Comparison of ENCODE assay signal across 1 cellular context in genomic region chr9:133348763-133349573, GRCh38.
TF ChIP-seq lines count a peak whose summit lies in the region.

No MANE protein-coding gene starts in this region.

TF ChIP-seq in GM23338, 12 proteins besides CTCF, POLR2A, EP300 and RAD21 (continued from another document):
- TF ChIP-seq, protein P1, sequence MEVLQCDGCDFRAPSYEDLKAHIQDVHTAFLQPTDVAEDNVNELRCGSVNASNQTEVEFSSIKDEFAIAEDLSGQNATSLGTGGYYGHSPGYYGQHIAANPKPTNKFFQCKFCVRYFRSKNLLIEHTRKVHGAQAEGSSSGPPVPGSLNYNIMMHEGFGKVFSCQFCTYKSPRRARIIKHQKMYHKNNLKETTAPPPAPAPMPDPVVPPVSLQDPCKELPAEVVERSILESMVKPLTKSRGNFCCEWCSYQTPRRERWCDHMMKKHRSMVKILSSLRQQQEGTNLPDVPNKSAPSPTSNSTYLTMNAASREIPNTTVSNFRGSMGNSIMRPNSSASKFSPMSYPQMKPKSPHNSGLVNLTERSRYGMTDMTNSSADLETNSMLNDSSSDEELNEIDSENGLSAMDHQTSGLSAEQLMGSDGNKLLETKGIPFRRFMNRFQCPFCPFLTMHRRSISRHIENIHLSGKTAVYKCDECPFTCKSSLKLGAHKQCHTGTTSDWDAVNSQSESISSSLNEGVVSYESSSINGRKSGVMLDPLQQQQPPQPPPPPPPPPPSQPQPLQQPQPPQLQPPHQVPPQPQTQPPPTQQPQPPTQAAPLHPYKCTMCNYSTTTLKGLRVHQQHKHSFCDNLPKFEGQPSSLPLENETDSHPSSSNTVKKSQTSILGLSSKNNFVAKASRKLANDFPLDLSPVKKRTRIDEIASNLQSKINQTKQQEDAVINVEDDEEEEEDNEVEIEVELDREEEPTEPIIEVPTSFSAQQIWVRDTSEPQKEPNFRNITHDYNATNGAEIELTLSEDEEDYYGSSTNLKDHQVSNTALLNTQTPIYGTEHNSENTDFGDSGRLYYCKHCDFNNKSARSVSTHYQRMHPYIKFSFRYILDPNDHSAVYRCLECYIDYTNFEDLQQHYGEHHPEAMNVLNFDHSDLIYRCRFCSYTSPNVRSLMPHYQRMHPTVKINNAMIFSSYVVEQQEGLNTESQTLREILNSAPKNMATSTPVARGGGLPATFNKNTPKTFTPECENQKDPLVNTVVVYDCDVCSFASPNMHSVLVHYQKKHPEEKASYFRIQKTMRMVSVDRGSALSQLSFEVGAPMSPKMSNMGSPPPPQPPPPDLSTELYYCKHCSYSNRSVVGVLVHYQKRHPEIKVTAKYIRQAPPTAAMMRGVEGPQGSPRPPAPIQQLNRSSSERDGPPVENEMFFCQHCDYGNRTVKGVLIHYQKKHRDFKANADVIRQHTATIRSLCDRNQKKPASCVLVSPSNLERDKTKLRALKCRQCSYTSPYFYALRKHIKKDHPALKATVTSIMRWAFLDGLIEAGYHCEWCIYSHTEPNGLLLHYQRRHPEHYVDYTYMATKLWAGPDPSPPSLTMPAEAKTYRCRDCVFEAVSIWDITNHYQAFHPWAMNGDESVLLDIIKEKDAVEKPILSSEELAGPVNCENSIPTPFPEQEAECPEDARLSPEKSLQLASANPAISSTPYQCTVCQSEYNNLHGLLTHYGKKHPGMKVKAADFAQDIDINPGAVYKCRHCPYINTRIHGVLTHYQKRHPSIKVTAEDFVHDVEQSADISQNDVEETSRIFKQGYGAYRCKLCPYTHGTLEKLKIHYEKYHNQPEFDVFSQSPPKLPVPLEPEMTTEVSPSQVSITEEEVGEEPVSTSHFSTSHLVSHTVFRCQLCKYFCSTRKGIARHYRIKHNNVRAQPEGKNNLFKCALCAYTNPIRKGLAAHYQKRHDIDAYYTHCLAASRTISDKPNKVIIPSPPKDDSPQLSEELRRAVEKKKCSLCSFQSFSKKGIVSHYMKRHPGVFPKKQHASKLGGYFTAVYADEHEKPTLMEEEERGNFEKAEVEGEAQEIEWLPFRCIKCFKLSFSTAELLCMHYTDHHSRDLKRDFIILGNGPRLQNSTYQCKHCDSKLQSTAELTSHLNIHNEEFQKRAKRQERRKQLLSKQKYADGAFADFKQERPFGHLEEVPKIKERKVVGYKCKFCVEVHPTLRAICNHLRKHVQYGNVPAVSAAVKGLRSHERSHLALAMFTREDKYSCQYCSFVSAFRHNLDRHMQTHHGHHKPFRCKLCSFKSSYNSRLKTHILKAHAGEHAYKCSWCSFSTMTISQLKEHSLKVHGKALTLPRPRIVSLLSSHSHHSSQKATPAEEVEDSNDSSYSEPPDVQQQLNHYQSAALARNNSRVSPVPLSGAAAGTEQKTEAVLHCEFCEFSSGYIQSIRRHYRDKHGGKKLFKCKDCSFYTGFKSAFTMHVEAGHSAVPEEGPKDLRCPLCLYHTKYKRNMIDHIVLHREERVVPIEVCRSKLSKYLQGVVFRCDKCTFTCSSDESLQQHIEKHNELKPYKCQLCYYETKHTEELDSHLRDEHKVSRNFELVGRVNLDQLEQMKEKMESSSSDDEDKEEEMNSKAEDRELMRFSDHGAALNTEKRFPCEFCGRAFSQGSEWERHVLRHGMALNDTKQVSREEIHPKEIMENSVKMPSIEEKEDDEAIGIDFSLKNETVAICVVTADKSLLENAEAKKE (CRISPR knock-in tag; IDR thresholded peaks at IDR 0.05): no peak
